16 cellular contexts compared by ENCODE assay signal in the genomic region with DNA sequence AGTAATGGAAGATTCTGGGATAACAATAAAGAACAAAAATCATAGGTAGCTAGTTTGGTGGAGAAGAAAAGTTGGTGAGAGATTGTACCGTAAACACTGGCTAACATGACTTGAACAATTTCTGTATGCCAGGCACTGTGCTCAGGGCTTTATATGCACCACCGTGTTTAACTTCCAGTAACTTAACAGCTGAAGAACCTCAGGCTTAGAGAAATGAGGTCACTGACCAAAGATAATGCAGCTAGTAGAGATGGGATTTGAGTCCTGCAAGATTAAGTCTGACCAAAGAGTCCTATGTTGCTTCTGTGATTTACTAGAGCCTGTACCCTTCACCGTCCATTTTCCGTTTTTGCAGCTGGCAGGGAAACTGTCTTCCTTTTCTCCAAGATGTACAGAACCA. TPM values are rescaled to one million over a fixed set of nuclear protein-coding genes. Genes with fewer than 3 reads are reported as not detected.
"Had no signal": no experiment of that assay in that cellular context is flagged by ENCODE, and none has a peak within 500 bp of the region (broad histone marks: within the 10 kb centered on the region; RNA-seq: fewer than 3 reads in every experiment).

No MANE protein-coding gene starts in this region.

- H3K4me3 ChIP-seq: cardiac muscle cell, esophagus squamous epithelium, pancreas had no signal

- DNase-seq: activated CD4-positive, alpha-beta T cell treated with anti-CD3 and anti-CD28 coated beads for 4 hours; activated effector memory CD4-positive, alpha-beta T cell treated with anti-CD3 and anti-CD28 coated beads, Interleukin-2, amount 50 U/mL, for 16 hours; activated T-cell treated with anti-CD3 and anti-CD28 coated beads, Interleukin-2, amount 50 U/mL, for 1 hour; esophagus squamous epithelium; foreskin keratinocyte; head of caudate nucleus; mammary epithelial cell; pancreas; small intestine; T-cell; T1000 had no signal

- H3K9me3 Mint-ChIP-seq: stimulated activated memory B cell treated with anti-CD40 and anti-IgM and Interleukin-4, amounts not matched to agents 10 μg/mL and 1 μg/mL and 100 μg/mL, for 72 hours; T-cell; type B pancreatic cell had no signal

- H3K27me3 ChIP-seq: cardiac muscle cell, esophagus squamous epithelium, foreskin keratinocyte, pancreas had no signal

- H3K27me3 Mint-ChIP-seq: stimulated activated memory B cell treated with anti-CD40 and anti-IgM and Interleukin-4, amounts not matched to agents 10 μg/mL and 1 μg/mL and 100 μg/mL, for 72 hours; T-cell; type B pancreatic cell had no signal

- H3K9me3 ChIP-seq: esophagus squamous epithelium, pancreas had no signal

- H3K27ac ChIP-seq: cardiac muscle cell, esophagus squamous epithelium, foreskin keratinocyte, pancreas had no signal

- H3K27ac Mint-ChIP-seq: stimulated activated memory B cell treated with anti-CD40 and anti-IgM and Interleukin-4, amounts not matched to agents 10 μg/mL and 1 μg/mL and 100 μg/mL, for 72 hours; type B pancreatic cell had no signal

- H3K4me3 Mint-ChIP-seq: stimulated activated memory B cell treated with anti-CD40 and anti-IgM and Interleukin-4, amounts not matched to agents 10 μg/mL and 1 μg/mL and 100 μg/mL, for 72 hours had no signal

- ATAC-seq: foreskin keratinocyte; left lobe of liver; pancreas; stimulated activated memory B cell treated with anti-CD40 and anti-IgM and Interleukin-4, amounts not matched to agents 10 μg/mL and 1 μg/mL and 100 μg/mL, for 72 hours; T-cell had no signal

RNA-seq across cellular contexts. Expression of a gene that starts 16.9 kb away (rescaled TPM):
- total RNA-seq: foreskin keratinocyte, SK-MEL-5 had no signal
- polyA plus RNA-seq: cardiac muscle cell, mammary epithelial cell had no signal
